1 cellular context compared by ENCODE assay signal in the genomic region with DNA sequence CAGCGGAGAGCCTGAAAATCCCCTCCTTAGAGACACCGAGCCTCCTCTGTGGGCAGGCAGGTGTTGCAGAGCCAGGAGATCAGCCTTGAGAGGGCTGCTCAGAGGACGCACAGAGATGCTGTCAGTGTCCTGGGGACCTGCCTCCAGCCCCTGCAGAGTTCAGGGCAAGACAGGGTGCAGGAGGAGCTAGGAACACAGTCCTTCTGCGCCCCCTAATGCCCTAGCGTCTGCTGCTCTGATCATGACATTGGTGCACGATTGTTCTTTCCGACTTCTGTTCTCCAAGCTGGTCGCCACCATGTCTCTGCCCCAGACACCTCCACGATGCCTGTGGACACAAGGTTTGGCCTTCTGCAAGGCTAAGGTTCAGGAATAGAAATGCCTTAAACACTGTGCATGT.
TF ChIP-seq lines count a peak whose summit lies in the region.

No MANE protein-coding gene starts in this region.

TF ChIP-seq in H1, 55 proteins besides CTCF, POLR2A, EP300 and RAD21:
- no peak for TF ChIP-seq CHD2 (IDR thresholded peaks at IDR 0.05; ENCODE audit: low read length)
- TF ChIP-seq CBX8 (IDR thresholded peaks at IDR 0.05; ENCODE audit: borderline replicate concordance, low read depth, low read length): no peak
- TF ChIP-seq NANOG (IDR thresholded peaks at IDR 0.05; ENCODE audit: insufficient read depth, low read depth, low read length, poor library complexity, severe bottlenecking): no peak
- no peak for TF ChIP-seq MAFK (IDR thresholded peaks at IDR 0.05; ENCODE audit: low read depth, low read length)
- TF ChIP-seq, protein P1, sequence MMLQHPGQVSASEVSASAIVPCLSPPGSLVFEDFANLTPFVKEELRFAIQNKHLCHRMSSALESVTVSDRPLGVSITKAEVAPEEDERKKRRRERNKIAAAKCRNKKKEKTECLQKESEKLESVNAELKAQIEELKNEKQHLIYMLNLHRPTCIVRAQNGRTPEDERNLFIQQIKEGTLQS (IDR thresholded peaks at IDR 0.05; ENCODE audit: insufficient read depth, low read depth, low read length): no peak
- TF ChIP-seq TBP (IDR thresholded peaks at IDR 0.05; ENCODE audit: low read depth, low read length): no peak
